ENCODE assay signal across 10 cellular contexts in genomic region chr2:39099820-39100728, GRCh38. TPM values are rescaled to one million over a fixed set of nuclear protein-coding genes. Genes with fewer than 3 reads are reported as not detected.
A peak's percentile ranks its signal among the peaks of the same experiment; 100 is the strongest.
DNase-seq lines count a peak whose midpoint lies in the region; ATAC-seq and TF ChIP-seq lines count a peak whose summit lies in the region.
"Had no signal": no experiment of that assay in that cellular context is flagged by ENCODE, and none has a peak within 500 bp of the region (broad histone marks: within the 10 kb centered on the region; RNA-seq: fewer than 3 reads in every experiment).

No MANE protein-coding gene starts in this region.

- H3K27ac Mint-ChIP-seq in activated T-cell treated with anti-CD3 and anti-CD28 coated beads, Interleukin-2, amount 50 U/mL, for 72 hours: peak overlapping the region; percentile 79
- peak overlapping the region; percentile 87 for H3K27ac Mint-ChIP-seq in stimulated activated naive B cell treated with anti-CD40 and anti-IgM and Interleukin-4, amounts not matched to agents 10 μg/mL and 1 μg/mL and 100 μg/mL, for 72 hours

- intact Hi-C loops in Right ventricle myocardium superior (cut with DNase I): no loop called here
- intact Hi-C loops in left cardiac atrium (cut with DNase I): no loop called here
- intact Hi-C loops in stomach (cut with DNase I; ENCODE audit: low total_unique reads): no loop called here

- peak overlapping the region in 1 of 5 donors; percentile 11 for H3K27ac ChIP-seq in stomach

- no peak for TF ChIP-seq EP300 in stomach (IDR thresholded peaks at IDR 0.05)

- no peak overlapping the region for H3K4me3 ChIP-seq in stomach

- peaks cover 8 to 72% (median 30%) of the 10 kb centered on the region in 4 donors for H3K4me1 ChIP-seq in stomach

- peaks cover 57% of the 10 kb centered on the region for H3K4me1 Mint-ChIP-seq in activated T-cell treated with anti-CD3 and anti-CD28 coated beads, Interleukin-2, amount 50 U/mL, for 72 hours (ENCODE audit: low read depth)
- peaks cover 21 to 48% of the 10 kb centered on the region in 2 donors for H3K4me1 Mint-ChIP-seq in stimulated activated naive B cell treated with anti-CD40 and anti-IgM and Interleukin-4, amounts not matched to agents 10 μg/mL and 1 μg/mL and 100 μg/mL, for 72 hours

- peak overlapping the region; percentile 49 to 56 for H3K4me3 Mint-ChIP-seq in activated T-cell treated with anti-CD3 and anti-CD28 coated beads, Interleukin-2, amount 50 U/mL, for 72 hours
- H3K4me3 Mint-ChIP-seq in stimulated activated naive B cell treated with anti-CD40 and anti-IgM and Interleukin-4, amounts not matched to agents 10 μg/mL and 1 μg/mL and 100 μg/mL, for 72 hours: no peak overlapping the region

- no peak for TF ChIP-seq CTCF in stomach (IDR thresholded peaks at IDR 0.05)

- DNase-seq in Right ventricle myocardium superior (no peak), left cardiac atrium (no peak), stomach (no peak), anterior cingulate cortex (lab: John Stamatoyannopoulos, UW) (no peak), glomerular visceral epithelial cell (ENCODE audit: extremely low spot score) (no peak)
- DNase-seq in activated T-cell treated with anti-CD3 and anti-CD28 coated beads, Interleukin-2, amount 50 U/mL, for 72 hours: peak in 1 of 2 donors; percentile 22
- no peak for DNase-seq in stimulated activated naive B cell treated with anti-CD40 and anti-IgM and Interleukin-4, amounts not matched to agents 10 μg/mL and 1 μg/mL and 100 μg/mL, for 72 hours
- DNase-seq: DMS79 treated with DMSO at 0.1 percent for 48 hours, NCI-H1092 had no signal

- H3K36me3 ChIP-seq in stomach: no peaks in the 10 kb centered on the region

- H3K36me3 Mint-ChIP-seq in activated T-cell treated with anti-CD3 and anti-CD28 coated beads, Interleukin-2, amount 50 U/mL, for 72 hours (ENCODE audit: insufficient read depth in 2 of 2): peaks cover 3 to 15% of the 10 kb centered on the region in 2 donors
- H3K36me3 Mint-ChIP-seq in stimulated activated naive B cell treated with anti-CD40 and anti-IgM and Interleukin-4, amounts not matched to agents 10 μg/mL and 1 μg/mL and 100 μg/mL, for 72 hours: peaks cover 2 to 17% of the 10 kb centered on the region in 2 donors

- H3K27me3 Mint-ChIP-seq in activated T-cell treated with anti-CD3 and anti-CD28 coated beads, Interleukin-2, amount 50 U/mL, for 72 hours (ENCODE audit: low read depth): no peaks in the 10 kb centered on the region
- H3K27me3 Mint-ChIP-seq in stimulated activated naive B cell treated with anti-CD40 and anti-IgM and Interleukin-4, amounts not matched to agents 10 μg/mL and 1 μg/mL and 100 μg/mL, for 72 hours: no peaks in the 10 kb centered on the region

- no peaks in the 10 kb centered on the region for H3K9me3 ChIP-seq in stomach

- H3K27me3 ChIP-seq in stomach: no peaks in the 10 kb centered on the region

- ATAC-seq in Right ventricle myocardium superior (ENCODE audit: poor library complexity): peak; percentile 56
- ATAC-seq in left cardiac atrium: no peak
- ATAC-seq in HG02938 (IDR thresholded peaks at IDR 0.05; ENCODE audit: unreplicated experiment): peak; percentile 77
- ATAC-seq in activated T-cell treated with anti-CD3 and anti-CD28 coated beads, Interleukin-2, amount 50 U/mL, for 72 hours (replicated peaks in 1 of 2): peak; percentile 94 to 96
- peak; percentile 88 to 97 for ATAC-seq in stimulated activated naive B cell treated with anti-CD40 and anti-IgM and Interleukin-4, amounts not matched to agents 10 μg/mL and 1 μg/mL and 100 μg/mL, for 72 hours (replicated peaks)

- H3K9me3 Mint-ChIP-seq in activated T-cell treated with anti-CD3 and anti-CD28 coated beads, Interleukin-2, amount 50 U/mL, for 72 hours: no peaks in the 10 kb centered on the region
- H3K9me3 Mint-ChIP-seq in stimulated activated naive B cell treated with anti-CD40 and anti-IgM and Interleukin-4, amounts not matched to agents 10 μg/mL and 1 μg/mL and 100 μg/mL, for 72 hours: peaks cover 0 to 3% of the 10 kb centered on the region in 2 donors

- TF ChIP-seq POLR2A in stomach (IDR thresholded peaks at IDR 0.05): no peak

- WGBS in stomach, 5 donors: 84 to 92% (median 88%) methylated on average over 7 of the region's 7 CpGs

RNA-seq across cellular contexts. Expression of gene SOS1, which starts 20.8 kb away (rescaled TPM):
- total RNA-seq in Right ventricle myocardium superior: 24.2 TPM
- 10 to 100 TPM; 20.8 to 26.9 TPM for total RNA-seq in left cardiac atrium
- total RNA-seq in activated T-cell treated with anti-CD3 and anti-CD28 coated beads, Interleukin-2, amount 50 U/mL, for 72 hours: 100 to 1,000 TPM in 1 of 2 donors, 10 to 100 TPM in 1; 94.6 to 110 TPM
- total RNA-seq in stomach: 10 to 100 TPM in 4 of 5 donors, 1 to 10 TPM in 1; 5.2 to 46.4 (median 39.7) TPM
- 1 to 10 TPM; 4.5 to 6.3 (median 6.3) TPM for polyA plus RNA-seq in stomach

Comparison
In these comparisons a context has a peak if more than half of its experiments do, and no peak if none do; other contexts are left out.
1. ATAC-seq: peak in Right ventricle myocardium superior (single experiment), HG02938 (single experiment), activated T-cell treated with anti-CD3 and anti-CD28 coated beads, Interleukin-2, amount 50 U/mL, for 72 hours (2 of 2) and stimulated activated naive B cell treated with anti-CD40 and anti-IgM and Interleukin-4, amounts not matched to agents 10 μg/mL and 1 μg/mL and 100 μg/mL, for 72 hours (2 of 2); none in left cardiac atrium (0 of 2).
2. H3K4me3 Mint-ChIP-seq: peak in activated T-cell treated with anti-CD3 and anti-CD28 coated beads, Interleukin-2, amount 50 U/mL, for 72 hours (2 of 2); none in stimulated activated naive B cell treated with anti-CD40 and anti-IgM and Interleukin-4, amounts not matched to agents 10 μg/mL and 1 μg/mL and 100 μg/mL, for 72 hours (0 of 2).